In genomic region chr4:48756689-48757220, GRCh38 we compare ENCODE assay signal across 21 cellular contexts. TPM values are rescaled to one million over a fixed set of nuclear protein-coding genes. Genes with fewer than 3 reads are reported as not detected.
DNase-seq lines count a peak whose midpoint lies in the region; FAIRE-seq and TF ChIP-seq lines count a peak whose summit lies in the region.
"Had no signal": no experiment of that assay in that cellular context is flagged by ENCODE, and none has a peak within 500 bp of the region (broad histone marks: within the 10 kb centered on the region; RNA-seq: fewer than 3 reads in every experiment).

No MANE protein-coding gene starts in this region.

- H3K4me3 Mint-ChIP-seq in activated CD4-positive, alpha-beta T cell treated with anti-CD3 and anti-CD28 coated beads, Interleukin-2, amount 10 ng/mL, durations not matched to agents 24 days and 14 days = no peak overlapping the region
- no peak overlapping the region for H3K4me3 Mint-ChIP-seq in nephron progenitor cell
- H3K4me3 Mint-ChIP-seq: immature natural killer cell had no signal

- no peak overlapping the region for H3K4me2 ChIP-seq in osteoblast (ENCODE audit: insufficient read depth, low read length)

- peaks cover 17% of the 10 kb centered on the region for H4K20me1 ChIP-seq in osteoblast (ENCODE audit: insufficient read depth, low read length)

- H3K27me3 Mint-ChIP-seq in activated CD4-positive, alpha-beta T cell treated with anti-CD3 and anti-CD28 coated beads, Interleukin-2, amount 10 ng/mL, durations not matched to agents 24 days and 14 days = no peaks in the 10 kb centered on the region
- H3K27me3 Mint-ChIP-seq in nephron progenitor cell (ENCODE audit: low read depth, poor library complexity) = no peaks in the 10 kb centered on the region
- H3K27me3 Mint-ChIP-seq: naive B cell had no signal

- no peaks in the 10 kb centered on the region for H3K9me3 ChIP-seq in osteoblast (ENCODE audit: low read depth, low read length)
- H3K9me3 ChIP-seq in BE2C = no peaks in the 10 kb centered on the region
- H3K9me3 ChIP-seq: thoracic aorta had no signal

- peaks cover 82% of the 10 kb centered on the region for H3K79me2 ChIP-seq in osteoblast (ENCODE audit: insufficient read depth, low read length)

- H3K27ac ChIP-seq in osteoblast (ENCODE audit: low read depth, low read length) = no peak overlapping the region
- H3K27ac ChIP-seq: BLaER1 treated with 17β-estradiol and CSF1 and Interleukin-3, amounts not matched to agents 10 nM and 100 nM; spleen; thoracic aorta had no signal

- DNase-seq in activated CD4-positive, alpha-beta T cell treated with anti-CD3 and anti-CD28 coated beads, Interleukin-2, amount 10 ng/mL, durations not matched to agents 24 days and 14 days = no peak
- no peak for DNase-seq in activated CD4-positive, alpha-beta T cell treated with anti-CD3 and anti-CD28 coated beads for 4 hours
- DNase-seq in LHCN-M2 (ENCODE audit: low read depth) (peak; percentile 34), bronchial epithelial cell (ENCODE audit: low read depth) (peak; percentile 87), osteoblast (ENCODE audit: insufficient read length, low spot score, missing footprints) (peak; percentile 2), BE2C (no peak), nephron progenitor cell (no peak), cerebellar cortex (ENCODE audit: low spot score) (no peak)
- DNase-seq: activated CD4-positive, alpha-beta T cell treated with anti-CD3 and anti-CD28 coated beads for 48 hours; activated naive CD4-positive, alpha-beta T cell treated with anti-CD3 and anti-CD28 coated beads, Interleukin-2, amount 50 U/mL, for 16 hours; activated T-cell treated with anti-CD3 and anti-CD28 coated beads, Interleukin-2, amount 50 U/mL, for 1 hour; heart right ventricle; immature natural killer cell; naive B cell; NCI-H1436; PC-3; posterior cingulate gyrus; spleen had no signal

- TF ChIP-seq CTCF in bronchial epithelial cell (IDR thresholded peaks at IDR 0.05; ENCODE audit: insufficient read depth, low read length, severe bottlenecking) (no peak), osteoblast (IDR thresholded peaks at IDR 0.05; ENCODE audit: extremely low read depth, low read depth, low read length) (no peak), BE2C (IDR thresholded peaks at IDR 0.05; ENCODE audit: low read depth, low read length) (no peak), nephron progenitor cell (IDR thresholded peaks at IDR 0.05) (no peak)

- H3K36me3 ChIP-seq in bronchial epithelial cell (ENCODE audit: control insufficient read depth, insufficient read depth, low read length) (no peaks in the 10 kb centered on the region), osteoblast (ENCODE audit: insufficient read depth, low read length) (no peaks in the 10 kb centered on the region), BE2C (peaks cover 4% of the 10 kb centered on the region; the same call in 1 of the 2 replicates)
- H3K36me3 ChIP-seq: thoracic aorta had no signal

- peak overlapping the region; percentile 21 for H3K27ac Mint-ChIP-seq in activated CD4-positive, alpha-beta T cell treated with anti-CD3 and anti-CD28 coated beads, Interleukin-2, amount 10 ng/mL, durations not matched to agents 24 days and 14 days
- no peak overlapping the region for H3K27ac Mint-ChIP-seq in nephron progenitor cell

- H3K4me3 ChIP-seq in bronchial epithelial cell (ENCODE audit: low read depth, low read length) (no peak overlapping the region), osteoblast (ENCODE audit: insufficient read depth, low read length) (no peak overlapping the region), BE2C (ENCODE audit: low read depth, low read length) (no peak overlapping the region)
- H3K4me3 ChIP-seq: BLaER1 treated with 17β-estradiol and CSF1 and Interleukin-3, amounts not matched to agents 10 nM and 100 nM; heart right ventricle; spleen; thoracic aorta had no signal

- FAIRE-seq in bronchial epithelial cell (lab: Jason Lieb, UNC) = no peak
- FAIRE-seq: A204.1 had no signal

- no peak overlapping the region for H2AFZ ChIP-seq in osteoblast (ENCODE audit: low read length)

- intact Hi-C loops in activated CD4-positive, alpha-beta T cell treated with anti-CD3 and anti-CD28 coated beads, Interleukin-2, amount 10 ng/mL, durations not matched to agents 24 days and 14 days (cut with micrococcal nuclease) = no loop called here

- H3K27me3 ChIP-seq in bronchial epithelial cell (ENCODE audit: control insufficient read depth, insufficient read depth, low read length) (no peaks in the 10 kb centered on the region), osteoblast (ENCODE audit: insufficient read depth, low read length) (no peaks in the 10 kb centered on the region), BE2C (no peaks in the 10 kb centered on the region)
- H3K27me3 ChIP-seq: BLaER1 treated with 17β-estradiol and CSF1 and Interleukin-3, amounts not matched to agents 10 nM and 100 nM; heart right ventricle; spleen had no signal

- peaks cover 8% of the 10 kb centered on the region for H3K9me3 Mint-ChIP-seq in activated CD4-positive, alpha-beta T cell treated with anti-CD3 and anti-CD28 coated beads, Interleukin-2, amount 10 ng/mL, durations not matched to agents 24 days and 14 days
- peaks cover 82% of the 10 kb centered on the region for H3K9me3 Mint-ChIP-seq in nephron progenitor cell
- H3K9me3 Mint-ChIP-seq: immature natural killer cell had no signal

- peaks cover 21% of the 10 kb centered on the region for H3K4me1 Mint-ChIP-seq in activated CD4-positive, alpha-beta T cell treated with anti-CD3 and anti-CD28 coated beads, Interleukin-2, amount 10 ng/mL, durations not matched to agents 24 days and 14 days
- no peaks in the 10 kb centered on the region for H3K4me1 Mint-ChIP-seq in nephron progenitor cell

- peaks cover 32% of the 10 kb centered on the region for H3K36me3 Mint-ChIP-seq in activated CD4-positive, alpha-beta T cell treated with anti-CD3 and anti-CD28 coated beads, Interleukin-2, amount 10 ng/mL, durations not matched to agents 24 days and 14 days (ENCODE audit: low read depth)
- H3K36me3 Mint-ChIP-seq in nephron progenitor cell (ENCODE audit: low read depth) = peaks cover 89% of the 10 kb centered on the region

- H3K4me1 ChIP-seq in osteoblast (ENCODE audit: insufficient read depth, low read length) (no peaks in the 10 kb centered on the region), BE2C (no peaks in the 10 kb centered on the region)

RNA-seq across cellular contexts. Expression of gene FRYL, which starts 23.3 kb away (rescaled TPM):
- 62.0 and 66.0 TPM in 2 replicates for total RNA-seq in activated CD4-positive, alpha-beta T cell treated with anti-CD3 and anti-CD28 coated beads, Interleukin-2, amount 10 ng/mL, durations not matched to agents 24 days and 14 days
- total RNA-seq in LHCN-M2 (2014; rRNA removed) = 41.9 and 59.5 TPM in 2 replicates
- polyA plus RNA-seq in LHCN-M2 (2012) = 7.8 TPM
- total RNA-seq in bronchial epithelial cell = 43.2 and 58.8 TPM in 2 replicates
- 39.2 and 42.0 TPM in 2 replicates for total RNA-seq in osteoblast
- 14.1 TPM for polyA plus RNA-seq in BE2C (2012; ENCODE audit: insufficient read depth, insufficient read length, low read depth)

Comparison
In these comparisons a context has a peak if more than half of its experiments do, and no peak if none do; other contexts are left out.
1. DNase-seq: peak in LHCN-M2 (single experiment), bronchial epithelial cell (single experiment) and osteoblast (single experiment); none in activated CD4-positive, alpha-beta T cell treated with anti-CD3 and anti-CD28 coated beads, Interleukin-2, amount 10 ng/mL, durations not matched to agents 24 days and 14 days (single experiment), activated CD4-positive, alpha-beta T cell treated with anti-CD3 and anti-CD28 coated beads for 4 hours (0 of 2), BE2C (single experiment), nephron progenitor cell (single experiment) and cerebellar cortex (single experiment).